In the genomic region with DNA sequence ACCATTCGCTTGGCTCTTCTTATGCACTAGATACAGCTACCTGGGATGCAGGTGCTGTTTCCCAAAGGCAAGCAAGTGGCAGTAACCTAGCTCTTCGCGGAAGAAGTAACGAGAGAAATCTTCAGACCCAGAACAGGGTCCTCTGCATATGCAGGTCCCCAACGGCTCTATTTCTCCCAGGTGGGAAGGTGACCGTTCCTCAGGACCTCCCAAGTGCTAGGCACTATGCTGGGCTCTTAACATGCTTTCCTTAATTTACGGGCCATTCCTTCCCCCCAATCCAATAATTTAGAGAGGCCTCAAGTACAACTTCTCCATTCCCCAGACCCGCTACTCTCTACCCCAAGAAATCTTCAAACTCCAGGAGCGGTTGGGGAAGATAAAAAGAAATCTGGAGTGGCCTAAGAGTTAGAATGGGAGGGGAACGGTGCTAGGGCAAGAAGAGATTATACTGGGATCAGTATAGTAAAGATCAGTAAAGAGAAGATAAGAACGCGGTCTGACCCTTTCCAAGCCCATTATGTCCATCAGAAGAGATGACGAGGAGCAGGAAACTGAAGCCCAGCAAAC, we compare ENCODE assay signal across 8 cellular contexts. TPM values are rescaled to one million over a fixed set of nuclear protein-coding genes. Genes with fewer than 3 reads are reported as not detected.
DNase-seq lines count a peak whose midpoint lies in the region; ATAC-seq and TF ChIP-seq lines count a peak whose summit lies in the region.

No MANE protein-coding gene starts in this region.

- peaks cover 46% of the 10 kb centered on the region for H3K4me1 Mint-ChIP-seq in T-helper 1 cell treated with Interleukin-12 subunit alpha and Interleukin-12 subunit beta and Interleukin-4 antibody, amounts not matched to agents 30 μg/mL and 1 μg/mL, for 36 hours (ENCODE audit: low read depth)
- H3K4me1 Mint-ChIP-seq in activated T-helper 17 cell treated with anti-CD3 and anti-CD28 coated beads, Interleukin-2, amount 50 U/mL, for 72 hours: peaks cover 27% of the 10 kb centered on the region
- H3K4me1 Mint-ChIP-seq in immature natural killer cell: peaks cover 47 to 74% of the 10 kb centered on the region in 2 donors

- H3K27me3 Mint-ChIP-seq in T-helper 1 cell treated with Interleukin-12 subunit alpha and Interleukin-12 subunit beta and Interleukin-4 antibody, amounts not matched to agents 30 μg/mL and 1 μg/mL, for 36 hours (ENCODE audit: low read depth): no peaks in the 10 kb centered on the region
- H3K27me3 Mint-ChIP-seq in activated T-helper 17 cell treated with anti-CD3 and anti-CD28 coated beads, Interleukin-2, amount 50 U/mL, for 72 hours: no peaks in the 10 kb centered on the region
- peaks cover 8 to 22% (median 8%) of the 10 kb centered on the region in 3 donors for H3K27me3 Mint-ChIP-seq in immature natural killer cell (ENCODE audit: low read depth in 3 of 3)

- WGBS in suprapubic skin: 3% methylated on average over 12 of the region's 13 CpGs

- no peaks in the 10 kb centered on the region for H3K9me3 ChIP-seq in suprapubic skin

- peaks cover 49% of the 10 kb centered on the region for H3K4me1 ChIP-seq in suprapubic skin

- peak overlapping the region; percentile 98 for H3K4me3 ChIP-seq in suprapubic skin

- no peaks in the 10 kb centered on the region for H3K9me3 Mint-ChIP-seq in T-helper 1 cell treated with Interleukin-12 subunit alpha and Interleukin-12 subunit beta and Interleukin-4 antibody, amounts not matched to agents 30 μg/mL and 1 μg/mL, for 36 hours
- no peaks in the 10 kb centered on the region for H3K9me3 Mint-ChIP-seq in activated T-helper 17 cell treated with anti-CD3 and anti-CD28 coated beads, Interleukin-2, amount 50 U/mL, for 72 hours
- H3K9me3 Mint-ChIP-seq in immature natural killer cell: no peaks in the 10 kb centered on the region

- H3K27me3 ChIP-seq in suprapubic skin: no peaks in the 10 kb centered on the region

- peaks cover 17% of the 10 kb centered on the region for H3K36me3 Mint-ChIP-seq in T-helper 1 cell treated with Interleukin-12 subunit alpha and Interleukin-12 subunit beta and Interleukin-4 antibody, amounts not matched to agents 30 μg/mL and 1 μg/mL, for 36 hours (ENCODE audit: low read depth)
- peaks cover 83% of the 10 kb centered on the region for H3K36me3 Mint-ChIP-seq in activated T-helper 17 cell treated with anti-CD3 and anti-CD28 coated beads, Interleukin-2, amount 50 U/mL, for 72 hours (ENCODE audit: low read depth)
- H3K36me3 Mint-ChIP-seq in immature natural killer cell: peaks cover 3 to 6% (median 5%) of the 10 kb centered on the region in 3 donors

- H3K27ac ChIP-seq in suprapubic skin: peak overlapping the region; percentile 96

- TF ChIP-seq EP300 in suprapubic skin (IDR thresholded peaks at IDR 0.05): no peak

- ATAC-seq in activated T-helper 17 cell treated with anti-CD3 and anti-CD28 coated beads, Interleukin-2, amount 50 U/mL, for 72 hours (replicated peaks): no peak
- ATAC-seq in GM19463 (IDR thresholded peaks at IDR 0.05; ENCODE audit: unreplicated experiment) (no peak), esophagus mucosa (no peak)

- no peak for TF ChIP-seq POLR2A in suprapubic skin (IDR thresholded peaks at IDR 0.05)

- no peak for TF ChIP-seq CTCF in suprapubic skin (IDR thresholded peaks at IDR 0.05)

- H3K27ac Mint-ChIP-seq in T-helper 1 cell treated with Interleukin-12 subunit alpha and Interleukin-12 subunit beta and Interleukin-4 antibody, amounts not matched to agents 30 μg/mL and 1 μg/mL, for 36 hours: peak overlapping the region; percentile 94
- H3K27ac Mint-ChIP-seq in activated T-helper 17 cell treated with anti-CD3 and anti-CD28 coated beads, Interleukin-2, amount 50 U/mL, for 72 hours: peak overlapping the region; percentile 98
- H3K27ac Mint-ChIP-seq in immature natural killer cell: peak overlapping the region; percentile 87 to 99 (median 94)

- DNase-seq in T-helper 1 cell: no peak
- no peak for DNase-seq in immature natural killer cell
- DNase-seq in suprapubic skin (ENCODE audit: low spot score in 2 of 2): no peak
- no peak for DNase-seq in inferior parietal cortex (ENCODE audit: extremely low spot score)

- H3K36me3 ChIP-seq in suprapubic skin: no peaks in the 10 kb centered on the region

- H3K4me3 Mint-ChIP-seq in T-helper 1 cell treated with Interleukin-12 subunit alpha and Interleukin-12 subunit beta and Interleukin-4 antibody, amounts not matched to agents 30 μg/mL and 1 μg/mL, for 36 hours: peak overlapping the region; percentile 98
- H3K4me3 Mint-ChIP-seq in activated T-helper 17 cell treated with anti-CD3 and anti-CD28 coated beads, Interleukin-2, amount 50 U/mL, for 72 hours: peak overlapping the region; percentile 100
- H3K4me3 Mint-ChIP-seq in immature natural killer cell: peak overlapping the region; percentile 92 to 99 (median 95)

RNA-seq across cellular contexts. Expression of a gene that starts 0.4 kb away (rescaled TPM):
- 10 to 100 TPM; 40.9 to 47.1 TPM for total RNA-seq in activated T-helper 17 cell treated with anti-CD3 and anti-CD28 coated beads, Interleukin-2, amount 50 U/mL, for 72 hours
- polyA plus RNA-seq in immature natural killer cell: 100 to 1,000 TPM in 1 of 3 donors, 10 to 100 TPM in 2; 75.1 to 108 (median 78.1) TPM
- total RNA-seq in suprapubic skin (10 to 100 TPM; 22.4 to 26.4 (median 25.5) TPM), esophagus mucosa (32.8 TPM)

RNA-seq across cellular contexts. Expression of a gene that starts 1.5 kb away (rescaled TPM):
- total RNA-seq in activated T-helper 17 cell treated with anti-CD3 and anti-CD28 coated beads, Interleukin-2, amount 50 U/mL, for 72 hours: 10 to 100 TPM; 20.2 to 29.8 TPM
- polyA plus RNA-seq in immature natural killer cell: 10 to 100 TPM; 52.6 to 70.0 (median 58.7) TPM
- total RNA-seq in suprapubic skin: 10 to 100 TPM; 41.7 to 60.2 (median 57.1) TPM
- total RNA-seq in esophagus mucosa: 37.5 TPM

RNA-seq across cellular contexts. Expression of a gene that starts 21.0 kb away (rescaled TPM):
- 10 to 100 TPM in 1 of 2 donors, 1 to 10 TPM in 1; 9.3 to 16.2 TPM for total RNA-seq in activated T-helper 17 cell treated with anti-CD3 and anti-CD28 coated beads, Interleukin-2, amount 50 U/mL, for 72 hours
- 10 to 100 TPM; 28.8 to 31.8 (median 29.1) TPM for polyA plus RNA-seq in immature natural killer cell
- 10 to 100 TPM in 1 of 4 donors, 1 to 10 TPM in 3; 8.0 to 15.9 (median 9.5) TPM for total RNA-seq in suprapubic skin
- total RNA-seq in esophagus mucosa: 5.4 TPM
